7 cellular contexts compared by ENCODE assay signal in the genomic region with DNA sequence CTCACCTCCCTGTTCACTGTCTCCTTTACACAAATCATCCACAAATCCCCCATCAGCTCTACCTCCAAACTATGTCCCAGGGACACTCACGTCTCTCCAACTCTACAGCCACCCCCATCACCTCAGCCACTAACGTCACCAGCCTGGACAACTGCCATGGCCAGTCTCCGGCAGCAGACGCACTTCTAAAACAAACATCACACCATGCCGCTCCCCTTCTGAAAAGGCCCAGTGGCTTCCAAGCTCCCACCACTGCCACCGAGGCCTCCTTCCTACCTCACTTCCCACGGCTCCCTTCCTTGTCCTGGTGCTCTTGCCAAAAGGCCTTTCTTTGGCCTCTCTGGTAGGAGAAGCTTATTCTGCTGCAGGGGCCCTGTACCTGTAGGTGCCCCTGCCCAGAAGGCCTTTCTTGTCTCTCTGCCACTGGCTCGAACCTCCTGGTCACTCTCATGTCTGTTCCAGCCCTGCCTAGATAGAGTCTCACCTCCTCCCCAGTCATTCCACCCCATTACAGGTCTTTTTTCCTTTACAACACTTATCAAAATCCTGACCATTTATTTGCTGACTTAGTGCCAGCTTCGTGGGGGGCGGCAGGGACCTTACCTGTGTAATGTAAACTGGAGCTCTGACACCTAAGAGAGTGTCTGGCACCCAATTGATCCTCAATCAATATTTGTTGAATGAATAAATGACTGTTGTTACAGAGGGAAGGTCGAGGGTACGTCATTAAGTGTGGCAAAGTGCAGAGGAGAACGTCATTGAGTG.
A peak's percentile ranks its signal among the peaks of the same experiment; 100 is the strongest.
DNase-seq lines count a peak whose midpoint lies in the region; ATAC-seq, FAIRE-seq and TF ChIP-seq lines count a peak whose summit lies in the region.
"Not testable (repeated sequence)": the region's sequence is repeated elsewhere in the genome, so short reads cannot be mapped to it uniquely, and the experiment has no call there.

No MANE protein-coding gene starts in this region.

- not testable (repeated sequence) for BruUV-seq in HepG2 (replicated peaks; lab: Mats Ljungman, UMichigan)

- not testable (repeated sequence) for H3K4me3 ChIP-seq in LNCaP clone FGC (ENCODE audit: low read depth, low read length); HepG2 (replicated peaks in 1 of 3; ENCODE audit: insufficient read depth in 1 of 3, low read depth in 2 of 3, low read length in 3 of 3); naive thymus-derived CD4-positive, alpha-beta T cell (ENCODE audit: low read length); upper lobe of right lung
- peak overlapping the region; percentile 47 for H3K4me3 ChIP-seq in endodermal cell (ENCODE audit: low read length)

- CTCF ChIA-PET in HepG2 (lab: Yijun Ruan, JAX; ENCODE audit: low intra/inter-chr PET ratio, low total read pairs); naive thymus-derived CD4-positive, alpha-beta T cell (lab: Charles Lee): not testable (repeated sequence)

- not testable (repeated sequence) for H4K20me1 ChIP-seq in HepG2 (ENCODE audit: insufficient read depth, low read length)

- H3K27me3 Mint-ChIP-seq in endodermal cell (ENCODE audit: insufficient read depth); naive thymus-derived CD4-positive, alpha-beta T cell: not testable (repeated sequence)

- in situ Hi-C loops in Caki2 (cut with HindIII; ENCODE audit: low pct_unique_long_range_greater_than_20kb, low sequenced_read_pairs); HepG2 (cut with HindIII; ENCODE audit: extremely low pct_ligation_motif_present, low pct_unique_long_range_greater_than_20kb): not testable (repeated sequence)

- peaks cover 28% of the 10 kb centered on the region for H3K9me3 Mint-ChIP-seq in endodermal cell
- H3K9me3 Mint-ChIP-seq in naive thymus-derived CD4-positive, alpha-beta T cell: not testable (repeated sequence)

- H3K9me3 ChIP-seq in endodermal cell (ENCODE audit: control insufficient read depth, low read length): peaks cover 72% of the 10 kb centered on the region
- H3K9me3 ChIP-seq in HepG2 (ENCODE audit: low read length); naive thymus-derived CD4-positive, alpha-beta T cell (ENCODE audit: control insufficient read depth in 2 of 3, low read length in 3 of 3); upper lobe of right lung: not testable (repeated sequence)

- TF ChIP-seq RAD21 in HepG2 (CRISPR knock-in tag; IDR thresholded peaks at IDR 0.05): not testable (repeated sequence)

- POLR2A ChIA-PET in HepG2 (lab: Yijun Ruan, JAX); naive thymus-derived CD4-positive, alpha-beta T cell (lab: Charles Lee): not testable (repeated sequence)

- H3K4me1 Mint-ChIP-seq in endodermal cell; naive thymus-derived CD4-positive, alpha-beta T cell: not testable (repeated sequence)

- not testable (repeated sequence) for H3K4me3 Mint-ChIP-seq in endodermal cell; naive thymus-derived CD4-positive, alpha-beta T cell

- TF ChIP-seq POLR2A in HepG2 (IDR thresholded peaks at IDR 0.05; ENCODE audit: insufficient read depth in 1 of 2, low read depth in 2 of 2, low read length in 2 of 2): not testable (repeated sequence)

- DNase-seq in Caki2 (ENCODE audit: low read depth) (peak; percentile 61), LNCaP clone FGC (ENCODE audit: low read depth) (peak; percentile 8)
- DNase-seq in endodermal cell; left ventricle myocardium superior; HepG2 (ENCODE audit: low spot score); naive thymus-derived CD4-positive, alpha-beta T cell; upper lobe of right lung: not testable (repeated sequence)

- H3K27ac Mint-ChIP-seq in endodermal cell; naive thymus-derived CD4-positive, alpha-beta T cell: not testable (repeated sequence)

- not testable (repeated sequence) for H3K4me1 ChIP-seq in endodermal cell (ENCODE audit: control insufficient read depth, insufficient read depth, low read length); HepG2 (ENCODE audit: insufficient read depth, low read length); naive thymus-derived CD4-positive, alpha-beta T cell (ENCODE audit: control insufficient read depth in 2 of 2, insufficient read depth in 2 of 2, low read length in 2 of 2); upper lobe of right lung

- H2AFZ ChIP-seq in HepG2 (ENCODE audit: low read length): not testable (repeated sequence)

- 72 to 78% methylated on average over 13 of the region's 13 CpGs for WGBS in endodermal cell (ENCODE audit: insufficient coverage in 1 of 2, insufficient read length in 1 of 2), 2 experiments
- 24% methylated on average over 13 of the region's 13 CpGs for WGBS in HepG2 (ENCODE audit: low lambda C conversion rate)

- H3K9ac ChIP-seq in endodermal cell (ENCODE audit: extremely low read depth, low read length, poor library complexity, severe bottlenecking); HepG2 (ENCODE audit: insufficient read depth, low read depth, low read length): not testable (repeated sequence)

- TF ChIP-seq CTCF in LNCaP clone FGC (IDR thresholded peaks at IDR 0.05; ENCODE audit: control insufficient read depth, extremely low read depth, insufficient read depth); endodermal cell (conservative IDR thresholded peaks at IDR 0.05); HepG2 (CRISPR knock-in tag; IDR thresholded peaks at IDR 0.05); upper lobe of right lung (IDR thresholded peaks at IDR 0.05): not testable (repeated sequence)

- intact Hi-C loops in left ventricle myocardium superior (cut with micrococcal nuclease); HepG2 (cut with micrococcal nuclease; ENCODE audit: unreplicated experiment); naive thymus-derived CD4-positive, alpha-beta T cell (cut with micrococcal nuclease); upper lobe of right lung (cut with DNase I): not testable (repeated sequence)

- H3K27ac ChIP-seq in endodermal cell (ENCODE audit: low read depth, low read length); HepG2 (ENCODE audit: extremely low read length, insufficient read depth, low read length); naive thymus-derived CD4-positive, alpha-beta T cell (ENCODE audit: low read depth, low read length); upper lobe of right lung: not testable (repeated sequence)

- not testable (repeated sequence) for H3K36me3 Mint-ChIP-seq in endodermal cell (ENCODE audit: low read depth); naive thymus-derived CD4-positive, alpha-beta T cell

- H3K4me2 ChIP-seq in HepG2 (ENCODE audit: low read depth, low read length): not testable (repeated sequence)

- not testable (repeated sequence) for H3K36me3 ChIP-seq in endodermal cell (ENCODE audit: control insufficient read depth, insufficient read depth, low read length); HepG2 (replicated peaks in 1 of 2; ENCODE audit: control insufficient read depth in 1 of 2, insufficient read depth in 2 of 2, low read length in 2 of 2); naive thymus-derived CD4-positive, alpha-beta T cell (ENCODE audit: control insufficient read depth in 2 of 3, insufficient read depth in 3 of 3, low read length in 3 of 3); upper lobe of right lung

- peak; percentile 13 for ATAC-seq in left ventricle myocardium superior
- not testable (repeated sequence) for ATAC-seq in HepG2
- peak; percentile 8 for ATAC-seq in naive thymus-derived CD4-positive, alpha-beta T cell
- peak; percentile 14 for ATAC-seq in upper lobe of right lung

- not testable (repeated sequence) for FAIRE-seq in HepG2 (lab: Jason Lieb, UNC)

- not testable (repeated sequence) for H3K27me3 ChIP-seq in endodermal cell (ENCODE audit: control insufficient read depth, insufficient read depth, low read length, poor library complexity, severe bottlenecking); HepG2 (ENCODE audit: control insufficient read depth in 1 of 2, insufficient read depth in 2 of 2, low read length in 2 of 2); naive thymus-derived CD4-positive, alpha-beta T cell (ENCODE audit: control insufficient read depth in 2 of 2, insufficient read depth in 2 of 2, low read length in 2 of 2); upper lobe of right lung

- not testable (repeated sequence) for H3K79me2 ChIP-seq in HepG2 (ENCODE audit: insufficient read depth, low read length)

- TF ChIP-seq EP300 in HepG2 (IDR thresholded peaks at IDR 0.05; ENCODE audit: low read depth in 2 of 2, low read length in 2 of 2); HepG2 (CRISPR knock-in tag; IDR thresholded peaks at IDR 0.05; ENCODE audit: borderline replicate concordance): not testable (repeated sequence)

TF ChIP-seq in HepG2, 621 proteins besides CTCF, POLR2A, EP300 and RAD21:
- peak; percentile 29; the same call in 1 of the 2 replicates for TF ChIP-seq CREB1 (IDR thresholded peaks at IDR 0.05)
- TF ChIP-seq CREB1 (CRISPR knock-in tag; IDR thresholded peaks at IDR 0.05): not testable (repeated sequence)
